ENCODE assay signal across 12 cellular contexts in the genomic region with DNA sequence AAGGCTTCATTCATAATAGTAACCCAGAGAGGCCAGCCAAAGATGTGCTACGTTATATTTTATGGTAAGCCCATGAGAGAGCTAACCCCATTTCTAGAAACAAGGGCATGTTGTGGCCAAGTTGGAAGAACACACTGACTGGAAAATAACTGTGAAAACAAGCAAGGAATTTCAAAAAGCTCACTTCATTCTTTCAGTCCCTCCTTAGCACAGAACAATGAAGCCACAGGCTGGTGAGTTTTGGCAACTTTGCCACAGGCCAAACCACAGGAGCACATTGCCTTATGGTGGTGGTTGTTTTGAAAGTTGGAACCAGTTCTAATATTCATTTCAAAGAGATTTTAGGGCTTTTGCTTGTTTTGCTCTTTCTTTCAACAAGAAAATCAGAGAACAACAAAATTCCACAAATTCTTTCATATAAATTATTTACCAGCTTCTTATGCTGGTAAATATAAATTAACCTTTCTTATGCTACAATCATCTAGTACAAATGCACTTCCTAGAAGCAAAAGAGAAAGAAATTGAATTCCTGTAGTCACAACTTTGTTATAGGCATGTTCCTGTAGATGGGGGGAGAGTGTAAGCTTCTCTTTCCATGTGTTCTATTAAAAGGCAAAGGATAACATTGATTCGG.
DNase-seq lines count a peak whose midpoint lies in the region; ATAC-seq and TF ChIP-seq lines count a peak whose summit lies in the region.
"Had no signal": no experiment of that assay in that cellular context is flagged by ENCODE, and none has a peak within 500 bp of the region (broad histone marks: within the 10 kb centered on the region; RNA-seq: fewer than 3 reads in every experiment).

No MANE protein-coding gene starts in this region.

- H2AFZ ChIP-seq in IMR-90 (replicated peaks; ENCODE audit: low read length, poor library complexity), result no peak overlapping the region

- H3K36me3 ChIP-seq in IMR-90 (ENCODE audit: control insufficient read depth, insufficient read depth, low read length) (no peaks in the 10 kb centered on the region), mesendoderm (ENCODE audit: control insufficient read depth, insufficient read depth, low read length) (no peaks in the 10 kb centered on the region)

- no peak overlapping the region for H3K56ac ChIP-seq in IMR-90 (ENCODE audit: extremely low read depth, insufficient read depth, low read length)
- no peak overlapping the region for H3K56ac ChIP-seq in mesendoderm (ENCODE audit: low read length)

- no peak overlapping the region for H4K8ac ChIP-seq in IMR-90 (ENCODE audit: low read depth in 2 of 2, low read length in 2 of 2)
- H4K8ac ChIP-seq in mesendoderm (ENCODE audit: low read depth, low read length), result no peak overlapping the region

- no peak overlapping the region for H4K91ac ChIP-seq in IMR-90 (ENCODE audit: insufficient read depth, low read depth, low read length)

- H3K27me3 ChIP-seq in IMR-90 (ENCODE audit: control insufficient read depth, insufficient read depth, low read length) (no peaks in the 10 kb centered on the region), mesendoderm (ENCODE audit: insufficient read depth, low read length, poor library complexity) (no peaks in the 10 kb centered on the region)

- no peaks in the 10 kb centered on the region for H3K9me3 ChIP-seq in IMR-90 (ENCODE audit: control insufficient read depth, insufficient read depth, low read length)

- H2BK120ac ChIP-seq in IMR-90 (ENCODE audit: low read depth, low read length), result no peak overlapping the region
- H2BK120ac ChIP-seq in mesendoderm (ENCODE audit: low read depth, low read length), result peak overlapping the region; percentile 82

- H2BK15ac ChIP-seq in IMR-90 (ENCODE audit: low read depth, low read length), result no peak overlapping the region
- no peak overlapping the region for H2BK15ac ChIP-seq in mesendoderm (replicated peaks; ENCODE audit: low read depth)

- peak overlapping the region; percentile 73; the same call in 1 of the 2 replicates for H3K18ac ChIP-seq in IMR-90 (ENCODE audit: low read depth, low read length)
- no peak overlapping the region for H3K18ac ChIP-seq in mesendoderm (ENCODE audit: low read length)

- POLR2A ChIA-PET in IMR-90 (lab: Charles Lee; ENCODE audit: unreplicated experiment), result interaction anchor here (0.6 kb wide), 2 partner anchors 114 to 472 kb away, joined by 3 to 4 read pairs; no protein-coding TSS in a partner anchor

- no peak for TF ChIP-seq CTCF in AG09309 (IDR thresholded peaks at IDR 0.05; ENCODE audit: control insufficient read depth, insufficient read depth, low read depth, low read length, missing control alignments)
- TF ChIP-seq CTCF in IMR-90 (conservative IDR thresholded peaks at IDR 0.05; ENCODE audit: low read depth, low read length), result no peak

- ATAC-seq in IMR-90 (ENCODE audit: low read depth), result peak; percentile 53
- no peak for ATAC-seq in GM19467 (IDR thresholded peaks at IDR 0.05; ENCODE audit: unreplicated experiment)
- ATAC-seq: HCT116 had no signal

- no peak for TF ChIP-seq RAD21 in IMR-90 (IDR thresholded peaks at IDR 0.05; ENCODE audit: low read length)

- H3K4ac ChIP-seq in IMR-90 (ENCODE audit: low read depth, low read length), result no peak overlapping the region
- peak overlapping the region; percentile 70 for H3K4ac ChIP-seq in mesendoderm (ENCODE audit: low read depth, low read length)

- H2AK9ac ChIP-seq in IMR-90 (replicated peaks; ENCODE audit: low read depth, low read length, poor library complexity), result no peak overlapping the region

- H3K4me2 ChIP-seq in IMR-90 (ENCODE audit: low read depth, low read length) (no peak overlapping the region), mesendoderm (ENCODE audit: low read length) (no peak overlapping the region)

- H3K9me1 ChIP-seq in IMR-90 (ENCODE audit: insufficient read depth, low read length), result 0 out of 2 replicates have a peak, but pooled peaks cover 2% of the 10 kb centered on the region

- DNase-seq in AG09309 (ENCODE audit: low read depth) (peak; percentile 75), IMR-90 (peak; percentile 10), caudate nucleus (lab: John Stamatoyannopoulos, UW) (peak in 3 of 61 donors; percentile 0 to 14 (median 8)), mesendoderm (no peak), NCI-H524 (lab: John Stamatoyannopoulos, UW) (no peak), CD1c-positive myeloid dendritic cell (ENCODE audit: extremely low spot score) (no peak)
- DNase-seq in activated CD4-positive, alpha-beta T cell treated with anti-CD3 and anti-CD28 coated beads, Interleukin-2, amount 50 U/mL, for 4 hours, result no peak
- DNase-seq: activated effector memory CD4-positive, alpha-beta T cell treated with anti-CD3 and anti-CD28 coated beads, Interleukin-2, amount 50 U/mL, for 16 hours; DMS53; NCI-H69 had no signal

- in situ Hi-C loops in IMR-90 (cut with MboI; ENCODE audit: low sequenced_read_pairs), result no loop called here

- H2BK5ac ChIP-seq in IMR-90 (ENCODE audit: low read depth, low read length, poor library complexity, severe bottlenecking), result no peak overlapping the region
- H2BK5ac ChIP-seq in mesendoderm (ENCODE audit: low read length), result no peak overlapping the region

- no peaks in the 10 kb centered on the region for H3K79me2 ChIP-seq in mesendoderm (ENCODE audit: control insufficient read depth, insufficient read depth, low read length)

- intact Hi-C loops in IMR-90 (cut with micrococcal nuclease), result no loop called here

- no peaks in the 10 kb centered on the region for H4K20me1 ChIP-seq in IMR-90 (ENCODE audit: insufficient read depth, low read length)

- H3K27ac ChIP-seq in IMR-90 (ENCODE audit: insufficient read depth, low read length), result no peak overlapping the region
- H3K27ac ChIP-seq in caudate nucleus (ENCODE audit: low read depth, low read length), result peak overlapping the region; percentile 45
- H3K27ac ChIP-seq in mesendoderm (ENCODE audit: low read depth, low read length), result no peak overlapping the region

- dilution Hi-C loops in IMR-90 (cut with HindIII; ENCODE audit: low sequenced_read_pairs, unreplicated experiment), result no loop called here

- 0 out of 2 replicates have a peak overlapping the region, but pooled peaks have one; percentile 14 for H2BK20ac ChIP-seq in IMR-90 (ENCODE audit: low read depth, low read length)

- CTCF ChIA-PET in IMR-90 (lab: Yijun Ruan, JAX), result interaction anchor here (0.5 to 1.5 kb wide), 3 partner anchors 588 to 644 kb away, joined by 3 to 6 read pairs (median 4); no protein-coding TSS in a partner anchor

- H3K79me1 ChIP-seq in IMR-90 (ENCODE audit: low read depth in 1 of 2, low read length in 2 of 2), result no peaks in the 10 kb centered on the region
- no peaks in the 10 kb centered on the region for H3K79me1 ChIP-seq in mesendoderm (ENCODE audit: low read length)

- H3K23ac ChIP-seq in IMR-90 (ENCODE audit: low read depth, low read length) (no peak overlapping the region), mesendoderm (ENCODE audit: low read length) (no peak overlapping the region)

- H3K9ac ChIP-seq in IMR-90 (ENCODE audit: low read depth, low read length), result no peak overlapping the region
- no peak overlapping the region for H3K9ac ChIP-seq in mesendoderm (ENCODE audit: low read length)

- no TSS peak for BruUV-seq in IMR-90 (replicated peaks; lab: Mats Ljungman, UMichigan)

- H2AK5ac ChIP-seq in IMR-90 (ENCODE audit: low read depth, low read length), result no peak overlapping the region
- no peak overlapping the region for H2AK5ac ChIP-seq in mesendoderm (ENCODE audit: low read length)

- H3K4me3 ChIP-seq in AG09309 (ENCODE audit: control insufficient read depth, low read depth, low read length), result no peak overlapping the region
- no peak overlapping the region for H3K4me3 ChIP-seq in IMR-90 (ENCODE audit: insufficient read depth, low read depth, low read length)
- H3K4me3 ChIP-seq in mesendoderm (ENCODE audit: low read length), result no peak overlapping the region

- peak overlapping the region; percentile 61 for H3K14ac ChIP-seq in IMR-90 (replicated peaks; ENCODE audit: low read depth, low read length)

- H4K5ac ChIP-seq in IMR-90 (ENCODE audit: low read depth, low read length) (no peak overlapping the region), mesendoderm (ENCODE audit: low read length) (no peak overlapping the region)

- whole genome bisulfite sequencing in IMR-90 (ENCODE audit: extremely low coverage in 2 of 2, insufficient read length in 1 of 2), 2 experiments, result no CpG with 5 or more reads among the region's 2 CpGs
- WGBS in mesendoderm (ENCODE audit: extremely low coverage, insufficient coverage, low lambda C conversion rate), result no CpG with 5 or more reads among the region's 2 CpGs

- peaks cover 6% of the 10 kb centered on the region for H3K4me1 ChIP-seq in IMR-90 (ENCODE audit: control insufficient read depth, insufficient read depth, low read length)
- peaks cover 3% of the 10 kb centered on the region for H3K4me1 ChIP-seq in mesendoderm (ENCODE audit: control insufficient read depth, low read depth, low read length)

- no peak for TF ChIP-seq POLR2A in IMR-90 (IDR thresholded peaks at IDR 0.05; ENCODE audit: low read depth, low read length)

TF ChIP-seq in IMR-90, 13 proteins besides CTCF, POLR2A, EP300 and RAD21 (continues in another document):
- no peak for TF ChIP-seq MAFK (IDR thresholded peaks at IDR 0.05; ENCODE audit: low read depth, low read length)
- no peak for TF ChIP-seq NFE2L2 (IDR thresholded peaks at IDR 0.05; ENCODE audit: low read depth, low read length)
- no peak for TF ChIP-seq RFX5 (IDR thresholded peaks at IDR 0.05; ENCODE audit: low read depth, low read length)
- TF ChIP-seq, protein P1, sequence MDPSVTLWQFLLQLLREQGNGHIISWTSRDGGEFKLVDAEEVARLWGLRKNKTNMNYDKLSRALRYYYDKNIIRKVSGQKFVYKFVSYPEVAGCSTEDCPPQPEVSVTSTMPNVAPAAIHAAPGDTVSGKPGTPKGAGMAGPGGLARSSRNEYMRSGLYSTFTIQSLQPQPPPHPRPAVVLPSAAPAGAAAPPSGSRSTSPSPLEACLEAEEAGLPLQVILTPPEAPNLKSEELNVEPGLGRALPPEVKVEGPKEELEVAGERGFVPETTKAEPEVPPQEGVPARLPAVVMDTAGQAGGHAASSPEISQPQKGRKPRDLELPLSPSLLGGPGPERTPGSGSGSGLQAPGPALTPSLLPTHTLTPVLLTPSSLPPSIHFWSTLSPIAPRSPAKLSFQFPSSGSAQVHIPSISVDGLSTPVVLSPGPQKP (IDR thresholded peaks at IDR 0.05; ENCODE audit: borderline replicate concordance, low read depth, low read length), result no peak
- TF ChIP-seq CEBPB (IDR thresholded peaks at IDR 0.05; ENCODE audit: low read depth, low read length), result no peak
- no peak for TF ChIP-seq SMC3 (IDR thresholded peaks at IDR 0.05; ENCODE audit: low read depth, low read length)
- TF ChIP-seq FOS (IDR thresholded peaks at IDR 0.05; ENCODE audit: low read depth, low read length), result no peak
- TF ChIP-seq CHD1 (IDR thresholded peaks at IDR 0.05; ENCODE audit: low read depth, low read length), result no peak
- TF ChIP-seq USF2 (IDR thresholded peaks at IDR 0.05; ENCODE audit: low read depth, low read length), result no peak

Comparison
In these comparisons a context has a peak if more than half of its experiments do, and no peak if none do; other contexts are left out.
1. DNase-seq: peak in AG09309 (single experiment) and IMR-90 (single experiment); none in mesendoderm (single experiment), NCI-H524 (0 of 2), activated CD4-positive, alpha-beta T cell treated with anti-CD3 and anti-CD28 coated beads, Interleukin-2, amount 50 U/mL, for 4 hours (0 of 2) and CD1c-positive myeloid dendritic cell (single experiment).